In genomic region chr7:4894482-4894881, GRCh38 we compare ENCODE assay signal across 39 cellular contexts. TPM values are rescaled to one million over a fixed set of nuclear protein-coding genes. Genes with fewer than 3 reads are reported as not detected.
"Had no signal": no experiment of that assay in that cellular context is flagged by ENCODE, and none has a peak within 500 bp of the region (broad histone marks: within the 10 kb centered on the region; RNA-seq: fewer than 3 reads in every experiment).

No MANE protein-coding gene starts in this region.

- H3K27me3 Mint-ChIP-seq: activated CD4-positive, alpha-beta T cell treated with anti-CD3 and anti-CD28 coated beads, Interleukin-2, amount 10 ng/mL, durations not matched to agents 7 days and 5 days; activated CD8-positive, alpha-beta memory T cell treated with anti-CD3 and anti-CD28 coated beads, Interleukin-2, amount 10 ng/mL, durations not matched to agents 7 days and 5 days; activated naive CD8-positive, alpha-beta T cell treated with anti-CD3 and anti-CD28 coated beads, Interleukin-2, amount 10 ng/mL, durations not matched to agents 7 days and 5 days; activated naive CD8-positive, alpha-beta T cell treated with anti-CD3 and anti-CD28 coated beads, Interleukin-2, amount 50 U/mL, for 24 hours; activated T-cell treated with anti-CD3 and anti-CD28 coated beads, Interleukin-2, amount 50 U/mL, for 24 hours had no signal

- H3K4me1 Mint-ChIP-seq: activated CD4-positive, alpha-beta memory T cell treated with anti-CD3 and anti-CD28 coated beads, Interleukin-2, amount 10 ng/mL, durations not matched to agents 7 days and 5 days; activated CD4-positive, alpha-beta T cell treated with anti-CD3 and anti-CD28 coated beads for 36 hours; activated CD4-positive, alpha-beta T cell treated with anti-CD3 and anti-CD28 coated beads, Interleukin-2, amount 10 ng/mL, durations not matched to agents 7 days and 5 days; activated CD8-positive, alpha-beta memory T cell treated with anti-CD3 and anti-CD28 coated beads, Interleukin-2, amount 10 ng/mL, durations not matched to agents 7 days and 5 days; activated naive CD4-positive, alpha-beta T cell treated with anti-CD3 and anti-CD28 coated beads, Interleukin-2, amount 10 ng/mL, durations not matched to agents 7 days and 5 days; activated naive CD4-positive, alpha-beta T cell treated with anti-CD3 and anti-CD28 coated beads, Interleukin-2, amount 50 U/mL, for 24 hours; activated naive CD8-positive, alpha-beta T cell treated with anti-CD3 and anti-CD28 coated beads, Interleukin-2, amount 10 ng/mL, durations not matched to agents 7 days and 5 days; activated naive CD8-positive, alpha-beta T cell treated with anti-CD3 and anti-CD28 coated beads, Interleukin-2, amount 50 U/mL, for 24 hours; brain; central memory CD8-positive, alpha-beta T cell had no signal

- H3K4me3 Mint-ChIP-seq: activated CD4-positive, alpha-beta memory T cell treated with anti-CD3 and anti-CD28 coated beads, Interleukin-2, amount 10 ng/mL, durations not matched to agents 7 days and 5 days; activated CD4-positive, alpha-beta T cell treated with anti-CD3 and anti-CD28 coated beads for 36 hours; activated CD4-positive, alpha-beta T cell treated with anti-CD3 and anti-CD28 coated beads, Interleukin-2, amount 10 ng/mL, durations not matched to agents 7 days and 5 days; activated CD8-positive, alpha-beta memory T cell treated with anti-CD3 and anti-CD28 coated beads, Interleukin-2, amount 10 ng/mL, durations not matched to agents 7 days and 5 days; activated CD8-positive, alpha-beta T cell treated with anti-CD3 and anti-CD28 coated beads, Interleukin-2, amount 10 ng/mL, durations not matched to agents 7 days and 5 days; activated naive CD4-positive, alpha-beta T cell treated with anti-CD3 and anti-CD28 coated beads, Interleukin-2, amount 10 ng/mL, durations not matched to agents 7 days and 5 days; activated naive CD4-positive, alpha-beta T cell treated with anti-CD3 and anti-CD28 coated beads, Interleukin-2, amount 50 U/mL, for 24 hours; activated naive CD8-positive, alpha-beta T cell; activated naive CD8-positive, alpha-beta T cell treated with anti-CD3 and anti-CD28 coated beads, Interleukin-2, amount 10 ng/mL, durations not matched to agents 7 days and 5 days; activated naive CD8-positive, alpha-beta T cell treated with anti-CD3 and anti-CD28 coated beads, Interleukin-2, amount 50 U/mL, for 24 hours; activated T-cell treated with anti-CD3 and anti-CD28 coated beads, Interleukin-2, amount 50 U/mL, for 24 hours; brain; central memory CD8-positive, alpha-beta T cell; T-helper 2 cell treated with Interferon-gamma antibody and Interleukin-4, amounts not matched to agents 5 μg/mL and 100 μg/mL, for 36 hours had no signal

- H3K9me3 Mint-ChIP-seq: activated naive CD4-positive, alpha-beta T cell treated with anti-CD3 and anti-CD28 coated beads, Interleukin-2, amount 10 ng/mL, durations not matched to agents 7 days and 5 days; activated naive CD4-positive, alpha-beta T cell treated with anti-CD3 and anti-CD28 coated beads, Interleukin-2, amount 50 U/mL, for 24 hours; activated naive CD8-positive, alpha-beta T cell treated with anti-CD3 and anti-CD28 coated beads, Interleukin-2, amount 10 ng/mL, durations not matched to agents 7 days and 5 days; activated T-helper 2 cell treated with anti-CD3 and anti-CD28 coated beads, Interferon-gamma antibody, Interleukin-2, Interleukin-4, amounts not matched to agents 10 μg/mL and 5 μg/mL and 100 μg/mL, durations not matched to agents 14 hours and 24 hours and 36 hours; central memory CD8-positive, alpha-beta T cell; T-helper 2 cell treated with Interferon-gamma antibody and Interleukin-4, amounts not matched to agents 5 μg/mL and 100 μg/mL, for 36 hours had no signal

- H3K27me3 ChIP-seq: ascending aorta, cardiac muscle cell, colonic mucosa had no signal

- H3K4me1 ChIP-seq: ascending aorta, colonic mucosa had no signal

- DNase-seq: activated CD4-positive, alpha-beta memory T cell treated with anti-CD3 and anti-CD28 coated beads, Interleukin-2, amount 10 ng/mL, durations not matched to agents 7 days and 5 days; activated CD4-positive, alpha-beta T cell treated with anti-CD3 and anti-CD28 coated beads for 1 hour; activated CD4-positive, alpha-beta T cell treated with anti-CD3 and anti-CD28 coated beads for 36 hours; activated CD4-positive, alpha-beta T cell treated with anti-CD3 and anti-CD28 coated beads for 48 hours; activated CD4-positive, alpha-beta T cell treated with anti-CD3 and anti-CD28 coated beads, Interleukin-2, amount 10 ng/mL, durations not matched to agents 7 days and 5 days; activated CD4-positive, alpha-beta T cell treated with anti-CD3 and anti-CD28 coated beads, Interleukin-2, amount 50 U/mL, for 48 hours; activated CD4-positive, CD25-positive, alpha-beta regulatory T cell; activated CD8-positive, alpha-beta memory T cell treated with anti-CD3 and anti-CD28 coated beads for 24 hours; activated CD8-positive, alpha-beta memory T cell treated with anti-CD3 and anti-CD28 coated beads, Interleukin-2, amount 10 ng/mL, durations not matched to agents 7 days and 5 days; activated CD8-positive, alpha-beta memory T cell treated with anti-CD3 and anti-CD28 coated beads, Interleukin-2, amount 50 U/mL, for 48 hours; activated CD8-positive, alpha-beta T cell treated with anti-CD3 and anti-CD28 coated beads, Interleukin-2, amount 10 ng/mL, durations not matched to agents 7 days and 5 days; activated effector memory CD4-positive, alpha-beta T cell treated with Interleukin-2 at 50 U/mL for 16 hours; activated gamma-delta T cell; activated naive CD4-positive, alpha-beta T cell treated with anti-CD3 and anti-CD28 coated beads, Interleukin-2, amount 10 ng/mL, durations not matched to agents 7 days and 5 days; activated naive CD4-positive, alpha-beta T cell treated with Interleukin-2 at 50 U/mL for 16 hours; activated naive CD8-positive, alpha-beta T cell treated with anti-CD3 and anti-CD28 coated beads, Interleukin-2, amount 10 ng/mL, durations not matched to agents 7 days and 5 days; activated naive CD8-positive, alpha-beta T cell treated with anti-CD3 and anti-CD28 coated beads, Interleukin-2, amount 50 U/mL, for 24 hours; activated T-cell treated with anti-CD3 and anti-CD28 coated beads, Interleukin-2, amount 50 U/mL, for 24 hours; activated T-cell treated with anti-CD3 and anti-CD28 coated beads, Interleukin-2, amount 50 U/mL, for 48 hours; amygdala; anterior cingulate cortex; caudate nucleus; cerebellar nuclear complex; colonic mucosa; T-helper 2 cell; T-helper 9 cell had no signal

- ATAC-seq: activated CD4-positive, alpha-beta T cell treated with anti-CD3 and anti-CD28 coated beads for 36 hours; activated CD4-positive, CD25-positive, alpha-beta regulatory T cell treated with anti-CD3 and anti-CD28 coated beads, Interleukin-2, amount 50 U/mL, for 24 hours; activated CD8-positive, alpha-beta memory T cell treated with anti-CD3 and anti-CD28 coated beads, Interleukin-2, amount 10 ng/mL, durations not matched to agents 7 days and 5 days; activated CD8-positive, alpha-beta T cell treated with anti-CD3 and anti-CD28 coated beads, Interleukin-2, amount 10 ng/mL, durations not matched to agents 7 days and 5 days; activated naive CD8-positive, alpha-beta T cell treated with anti-CD3 and anti-CD28 coated beads, Interleukin-2, amount 50 U/mL, for 24 hours had no signal

- H3K4me3 ChIP-seq: ascending aorta, cardiac muscle cell, colonic mucosa had no signal

- H3K36me3 Mint-ChIP-seq: activated CD8-positive, alpha-beta memory T cell treated with anti-CD3 and anti-CD28 coated beads, Interleukin-2, amount 10 ng/mL, durations not matched to agents 7 days and 5 days; activated naive CD4-positive, alpha-beta T cell treated with anti-CD3 and anti-CD28 coated beads, Interleukin-2, amount 10 ng/mL, durations not matched to agents 7 days and 5 days; activated naive CD4-positive, alpha-beta T cell treated with anti-CD3 and anti-CD28 coated beads, Interleukin-2, amount 50 U/mL, for 24 hours; activated naive CD8-positive, alpha-beta T cell; activated naive CD8-positive, alpha-beta T cell treated with anti-CD3 and anti-CD28 coated beads, Interleukin-2, amount 10 ng/mL, durations not matched to agents 7 days and 5 days; brain had no signal

- H3K27ac ChIP-seq: ascending aorta, cardiac muscle cell, colonic mucosa, VCaP had no signal

- H3K36me3 ChIP-seq: ascending aorta, cardiac muscle cell, colonic mucosa had no signal

- H3K27ac Mint-ChIP-seq: activated CD4-positive, alpha-beta memory T cell treated with anti-CD3 and anti-CD28 coated beads, Interleukin-2, amount 10 ng/mL, durations not matched to agents 7 days and 5 days; activated CD4-positive, alpha-beta T cell treated with anti-CD3 and anti-CD28 coated beads for 36 hours; activated CD4-positive, alpha-beta T cell treated with anti-CD3 and anti-CD28 coated beads, Interleukin-2, amount 10 ng/mL, durations not matched to agents 7 days and 5 days; activated CD8-positive, alpha-beta memory T cell treated with anti-CD3 and anti-CD28 coated beads, Interleukin-2, amount 10 ng/mL, durations not matched to agents 7 days and 5 days; activated CD8-positive, alpha-beta T cell treated with anti-CD3 and anti-CD28 coated beads, Interleukin-2, amount 10 ng/mL, durations not matched to agents 7 days and 5 days; activated naive CD4-positive, alpha-beta T cell treated with anti-CD3 and anti-CD28 coated beads, Interleukin-2, amount 10 ng/mL, durations not matched to agents 7 days and 5 days; activated naive CD4-positive, alpha-beta T cell treated with anti-CD3 and anti-CD28 coated beads, Interleukin-2, amount 50 U/mL, for 24 hours; activated naive CD8-positive, alpha-beta T cell; activated naive CD8-positive, alpha-beta T cell treated with anti-CD3 and anti-CD28 coated beads, Interleukin-2, amount 10 ng/mL, durations not matched to agents 7 days and 5 days; activated naive CD8-positive, alpha-beta T cell treated with anti-CD3 and anti-CD28 coated beads, Interleukin-2, amount 50 U/mL, for 24 hours; activated T-cell treated with anti-CD3 and anti-CD28 coated beads, Interleukin-2, amount 50 U/mL, for 24 hours; activated T-helper 2 cell treated with anti-CD3 and anti-CD28 coated beads, Interferon-gamma antibody, Interleukin-2, Interleukin-4, amounts not matched to agents 10 μg/mL and 5 μg/mL and 100 μg/mL, durations not matched to agents 14 hours and 24 hours and 36 hours; brain; T-helper 2 cell treated with Interferon-gamma antibody and Interleukin-4, amounts not matched to agents 5 μg/mL and 100 μg/mL, for 36 hours had no signal

- H3K9me3 ChIP-seq: ascending aorta, colonic mucosa had no signal

- FAIRE-seq: bronchial epithelial cell, TTC549 had no signal

RNA-seq across cellular contexts. Expression of gene PAPOLB, which starts 32.7 kb away (rescaled TPM):
- total RNA-seq: activated CD4-positive, alpha-beta memory T cell treated with anti-CD3 and anti-CD28 coated beads, Interleukin-2, amount 10 ng/mL, durations not matched to agents 7 days and 5 days; activated CD4-positive, alpha-beta T cell treated with anti-CD3 and anti-CD28 coated beads for 36 hours; activated naive CD8-positive, alpha-beta T cell treated with anti-CD3 and anti-CD28 coated beads, Interleukin-2, amount 10 ng/mL, durations not matched to agents 7 days and 5 days; activated T-helper 2 cell treated with anti-CD3 and anti-CD28 coated beads, Interferon-gamma antibody, Interleukin-2, Interleukin-4, amounts not matched to agents 10 μg/mL and 5 μg/mL and 100 μg/mL, durations not matched to agents 14 hours and 24 hours and 36 hours; ascending aorta; bronchial epithelial cell had no signal
- polyA plus RNA-seq: adipose tissue, cardiac muscle cell had no signal
